Comparison of ENCODE assay signal across 8 cellular contexts in the genomic region with DNA sequence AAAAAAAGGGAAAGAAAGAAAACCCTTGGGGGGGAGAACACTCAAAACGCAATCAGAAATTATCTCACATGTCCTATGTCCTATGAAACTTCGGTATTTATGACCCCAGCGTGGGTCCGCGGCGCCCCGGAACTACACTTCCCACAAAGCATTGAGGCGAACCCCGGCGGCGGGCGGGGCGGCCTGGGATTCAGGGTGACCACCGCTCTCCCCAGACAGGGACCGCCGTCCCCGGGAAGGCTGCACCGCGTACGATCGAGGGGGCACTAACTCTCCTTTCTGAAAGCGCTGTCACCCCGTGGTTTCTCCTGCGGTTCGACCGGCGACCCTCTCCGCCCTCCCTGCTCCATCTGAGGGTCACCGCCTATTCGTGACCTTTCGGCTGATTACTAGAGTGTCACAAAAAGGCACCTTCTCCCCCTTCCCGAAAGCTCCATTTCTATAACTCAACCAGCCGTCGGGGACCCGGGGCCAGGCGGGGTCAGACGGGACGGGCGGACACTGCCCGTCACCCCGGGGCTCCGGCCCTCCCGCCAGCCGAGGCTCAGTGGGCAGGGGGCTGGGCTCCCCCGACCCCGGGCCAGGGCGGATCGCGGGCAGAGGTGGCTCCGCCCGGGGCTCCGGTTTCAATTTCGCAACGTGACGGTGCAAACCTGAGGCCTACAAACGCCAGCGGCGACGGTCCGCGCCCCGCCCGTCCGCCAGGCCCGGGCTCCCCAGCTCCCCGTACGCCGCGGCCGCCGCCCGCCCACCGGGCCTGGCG. TPM values are rescaled to one million over a fixed set of nuclear protein-coding genes. Genes with fewer than 3 reads are reported as not detected.
A peak's percentile ranks its signal among the peaks of the same experiment; 100 is the strongest.
DNase-seq lines count a peak whose midpoint lies in the region; ATAC-seq, FAIRE-seq and TF ChIP-seq lines count a peak whose summit lies in the region.

No MANE protein-coding gene starts in this region.

- H3K9ac ChIP-seq in H1 (replicated peaks in 1 of 4; ENCODE audit: extremely low read depth in 1 of 4, low read depth in 3 of 4, low read length in 3 of 4): peak overlapping the region; percentile 57 to 99 (median 64); a peak in 6 of 7 replicates

- H3K79me2 ChIP-seq in H1 (ENCODE audit: control insufficient read depth in 1 of 2, insufficient read depth in 2 of 2, low read length in 2 of 2): peaks cover 15 to 55% of the 10 kb centered on the region in 2 experiments

- peak overlapping the region; percentile 22 for H4K91ac ChIP-seq in H1 (replicated peaks; ENCODE audit: insufficient read length, low read length)

- peak overlapping the region; percentile 90; the same call in 1 of the 2 replicates for H4K8ac ChIP-seq in H1 (ENCODE audit: extremely low read depth, insufficient read depth, low read length)

- H2BK5ac ChIP-seq in H1 (ENCODE audit: low read depth, low read length): peak overlapping the region; percentile 72; the same call in 1 of the 2 replicates

- H2BK12ac ChIP-seq in H1 (ENCODE audit: low read depth, low read length): 0 out of 2 replicates have a peak overlapping the region, but pooled peaks have one; percentile 86

- peak overlapping the region; percentile 42 for H3K56ac ChIP-seq in H1 (replicated peaks; ENCODE audit: insufficient read length, low read depth, low read length)

- H2AK5ac ChIP-seq in H1 (ENCODE audit: low read depth, low read length): no peak overlapping the region

- no peak overlapping the region for H3K4ac ChIP-seq in H1 (replicated peaks; ENCODE audit: insufficient read length, low read depth, low read length)

- H3K18ac ChIP-seq in H1 (ENCODE audit: extremely low read depth, low read length): peak overlapping the region; percentile 44

- POLR2A ChIA-PET in H1 (lab: Charles Lee; ENCODE audit: partially characterized antibody): interaction anchor here (0.6 to 5.0 kb wide), 24 partner anchors 8 to 134 kb away, joined by 3 to 64 read pairs (median 3); partner anchors contain the start of genes PTGR1 and ZNF483

- TF ChIP-seq EP300 in H1 (IDR thresholded peaks at IDR 0.05; ENCODE audit: borderline replicate concordance in 1 of 2, low read depth in 2 of 2, low read length in 2 of 2): no peak

- peaks cover 0 to 4% (median 4%) of the 10 kb centered on the region in 4 experiments; a peak in 4 of 7 replicates for H3K4me1 ChIP-seq in H1 (replicated peaks in 1 of 4; ENCODE audit: control insufficient read depth in 3 of 4, insufficient read depth in 4 of 4, low read length in 3 of 4)

- H3K4me3 ChIP-seq in H1 (ENCODE audit: extremely low read depth in 1 of 4, insufficient read depth in 2 of 4, low read depth in 3 of 4, low read length in 4 of 4): peak overlapping the region; percentile 67 to 91 (median 80)

- peaks cover 21% of the 10 kb centered on the region for H3K36me3 Mint-ChIP-seq in activated CD8-positive, alpha-beta memory T cell treated with anti-CD3 and anti-CD28 coated beads, Interleukin-2, amount 10 ng/mL, durations not matched to agents 7 days and 5 days

- H3K9me3 Mint-ChIP-seq in activated CD8-positive, alpha-beta memory T cell treated with anti-CD3 and anti-CD28 coated beads, Interleukin-2, amount 10 ng/mL, durations not matched to agents 7 days and 5 days (ENCODE audit: low read depth): no peaks in the 10 kb centered on the region

- H2AFZ ChIP-seq in H1 (ENCODE audit: low read length): no peak overlapping the region; the same call in 1 of the 2 replicates

- peak overlapping the region; percentile 63 to 83 for H3K4me2 ChIP-seq in H1 (ENCODE audit: insufficient read depth in 1 of 2, low read depth in 2 of 2, low read length in 2 of 2)

- no peaks in the 10 kb centered on the region for H3K27me3 Mint-ChIP-seq in activated CD8-positive, alpha-beta memory T cell treated with anti-CD3 and anti-CD28 coated beads, Interleukin-2, amount 10 ng/mL, durations not matched to agents 7 days and 5 days

- no peak for TF ChIP-seq RAD21 in H1 (IDR thresholded peaks at IDR 0.05 in 1 of 2, conservative IDR thresholded peaks at IDR 0.05 in 1 of 2; ENCODE audit: low read depth in 2 of 2, low read length in 2 of 2)

- H4K5ac ChIP-seq in H1 (ENCODE audit: insufficient read length, low read depth, low read length): peak overlapping the region; percentile 48

- H3K23ac ChIP-seq in H1 (ENCODE audit: insufficient read length): no peak overlapping the region

- FAIRE-seq in H1 (lab: Jason Lieb, UNC): no peak

- H3K4me1 Mint-ChIP-seq in activated CD8-positive, alpha-beta memory T cell treated with anti-CD3 and anti-CD28 coated beads, Interleukin-2, amount 10 ng/mL, durations not matched to agents 7 days and 5 days: peaks cover 32% of the 10 kb centered on the region

- no peak overlapping the region for H2BK15ac ChIP-seq in H1 (ENCODE audit: low read length)

- H2BK20ac ChIP-seq in H1 (ENCODE audit: low read length): no peak overlapping the region

- DNase-seq in AML-193 (lab: John Stamatoyannopoulos, UW): peak; percentile 26 to 43
- DNase-seq in NCI-H774 (lab: John Stamatoyannopoulos, UW): peak; percentile 48
- peak; percentile 79 for DNase-seq in activated CD8-positive, alpha-beta memory T cell treated with anti-CD3 and anti-CD28 coated beads, Interleukin-2, amount 10 ng/mL, durations not matched to agents 7 days and 5 days
- DNase-seq in H1 (ENCODE audit: low read depth in 1 of 2, low spot score in 2 of 2): peak in 1 of 2 experiments; percentile 86
- DNase-seq in mesenteric fat pad (ENCODE audit: low spot score): peak; percentile 95
- DNase-seq in stimulated activated CD8-positive, alpha-beta memory T cell treated with anti-CD3 and anti-CD28 coated beads, Interleukin-15, amount 100 ng/mL, for 24 hours (ENCODE audit: low read depth): peak; percentile 30

- H3K23me2 ChIP-seq in H1 (ENCODE audit: low read depth, low read length): peaks cover 2% of the 10 kb centered on the region; the same call in 1 of the 2 replicates

- no peaks in the 10 kb centered on the region for H3K27me3 ChIP-seq in H1 (replicated peaks in 1 of 4; ENCODE audit: control insufficient read depth in 3 of 4, extremely low read depth in 1 of 4, insufficient read depth in 3 of 4, low read length in 3 of 4)

- H3K9me3 ChIP-seq in H1 (ENCODE audit: insufficient read depth in 2 of 2, low read depth in 1 of 2, low read length in 1 of 2): no peaks in the 10 kb centered on the region

- H3K79me1 ChIP-seq in H1 (ENCODE audit: low read depth, low read length): no peaks in the 10 kb centered on the region

- TF ChIP-seq POLR2A in H1 (IDR thresholded peaks at IDR 0.05; ENCODE audit: control extremely low read depth in 1 of 2, low read depth in 2 of 2, low read length in 2 of 2): peak; percentile 61 to 79

- H3K36me3 ChIP-seq in H1 (ENCODE audit: control insufficient read depth in 2 of 4, insufficient read depth in 4 of 4, low read length in 3 of 4): no peaks in the 10 kb centered on the region

- WGBS in H1 (ENCODE audit: extremely low coverage in 1 of 2, insufficient coverage in 1 of 2, insufficient read length in 1 of 2, insufficient replicate concordance in 2 of 2, low coverage in 1 of 2, low lambda C conversion rate in 2 of 2, missing lambda C conversion rate in 1 of 2), 2 experiments: 2% methylated on average over 46 of the region's 74 CpGs; no CpG with 5 or more reads in 1 of the 2 experiments

- CTCF ChIA-PET in activated CD8-positive, alpha-beta memory T cell treated with anti-CD3 and anti-CD28 coated beads, Interleukin-2, amount 10 ng/mL, durations not matched to agents 7 days and 5 days (lab: Charles Lee): interaction anchor here (1.4 kb wide), 1 partner anchor 41 kb away, joined by 4 read pairs; the partner anchor contains the start of gene ZNF483
- CTCF ChIA-PET in H1 (lab: Charles Lee; ENCODE audit: partially characterized antibody): no interaction called here

- no peak overlapping the region for H2BK120ac ChIP-seq in H1 (replicated peaks; ENCODE audit: low read depth, low read length)

- H3K4me3 Mint-ChIP-seq in activated CD8-positive, alpha-beta memory T cell treated with anti-CD3 and anti-CD28 coated beads, Interleukin-2, amount 10 ng/mL, durations not matched to agents 7 days and 5 days: peak overlapping the region; percentile 80

- peaks cover 0 to 2% of the 10 kb centered on the region in 2 experiments for H4K20me1 ChIP-seq in H1 (replicated peaks in 1 of 2; ENCODE audit: control insufficient read depth in 1 of 2, insufficient read depth in 2 of 2, low read length in 2 of 2)

- no peak overlapping the region for H3K14ac ChIP-seq in H1 (ENCODE audit: insufficient read length)

- H3K27ac Mint-ChIP-seq in activated CD8-positive, alpha-beta memory T cell treated with anti-CD3 and anti-CD28 coated beads, Interleukin-2, amount 10 ng/mL, durations not matched to agents 7 days and 5 days: peak overlapping the region; percentile 87

- H3K27ac ChIP-seq in H1 (ENCODE audit: low read depth, low read length): peak overlapping the region; percentile 55; the same call in 1 of the 2 replicates

- ATAC-seq in GM19025 (IDR thresholded peaks at IDR 0.05; ENCODE audit: low read depth, unreplicated experiment): peak; percentile 54
- ATAC-seq in HG03196 (IDR thresholded peaks at IDR 0.05; ENCODE audit: unreplicated experiment): peak; percentile 62
- ATAC-seq in activated CD8-positive, alpha-beta memory T cell treated with anti-CD3 and anti-CD28 coated beads, Interleukin-2, amount 10 ng/mL, durations not matched to agents 7 days and 5 days: peak; percentile 58

- no peak for TF ChIP-seq CTCF in H1 (IDR thresholded peaks at IDR 0.05; ENCODE audit: control extremely low read depth in 1 of 3, insufficient read depth in 1 of 3, low read depth in 1 of 3, low read length in 3 of 3)

RNA-seq across cellular contexts. Expression of gene ECPAS, which starts 1.3 kb away (rescaled TPM):
- 10 to 100 TPM; 72.8 to 75.3 TPM for total RNA-seq in activated CD8-positive, alpha-beta memory T cell treated with anti-CD3 and anti-CD28 coated beads, Interleukin-2, amount 10 ng/mL, durations not matched to agents 7 days and 5 days
- total RNA-seq in H1 (2021; fragmentation: NEBNext Ultra II Directional; extraction: Animal tissue kit (Norgen Biotek cat#: 25700)): 123 and 131 TPM in 2 replicates
- polyA plus RNA-seq in H1 (2011; rRNA removed): 15.6 and 20.9 TPM in 2 replicates
- polyA plus RNA-seq in H1 (2011; cell fraction: cytosol; rRNA removed): 30.4 TPM
- 53.8 TPM for polyA plus RNA-seq in H1 (2011; cell fraction: nucleus; rRNA removed)
- 62.3 to 130 TPM (median 85.1 TPM) in 4 replicates for polyA plus RNA-seq in H1 (2012, experiment 1 of 2)
- polyA plus RNA-seq in H1 (2012, experiment 2 of 2): 2.6 TPM
- 70.8 TPM for polyA plus RNA-seq in H1 (2013, experiment 1 of 2)
- polyA plus RNA-seq in H1 (2013, experiment 2 of 2): 66.6 TPM
- 148 and 187 TPM in 2 replicates for polyA minus RNA-seq in H1 (2011; rRNA and poly(A)+ RNA removed)
- polyA minus RNA-seq in H1 (2011; cell fraction: cytosol; rRNA and poly(A)+ RNA removed): 82.2 TPM
- polyA minus RNA-seq in H1 (2011; cell fraction: nucleus; rRNA and poly(A)+ RNA removed): 106 TPM
- total RNA-seq in mesenteric fat pad: 120 TPM

RNA-seq across cellular contexts. Expression of gene ZNF483, which starts 42.1 kb away (rescaled TPM):
- 1 to 10 TPM; 2.8 to 5.2 TPM for total RNA-seq in activated CD8-positive, alpha-beta memory T cell treated with anti-CD3 and anti-CD28 coated beads, Interleukin-2, amount 10 ng/mL, durations not matched to agents 7 days and 5 days
- total RNA-seq in H1 (2021; fragmentation: NEBNext Ultra II Directional; extraction: Animal tissue kit (Norgen Biotek cat#: 25700)): 82.0 and 83.8 TPM in 2 replicates
- 3.2 and 4.8 TPM in 2 replicates for polyA plus RNA-seq in H1 (2011; rRNA removed)
- 7.0 TPM for polyA plus RNA-seq in H1 (2011; cell fraction: cytosol; rRNA removed)
- 7.8 TPM for polyA plus RNA-seq in H1 (2011; cell fraction: nucleus; rRNA removed)
- 6.5 to 13.6 TPM (median 7.9 TPM) in 4 replicates for polyA plus RNA-seq in H1 (2012, experiment 1 of 2)
- 0.64 TPM for polyA plus RNA-seq in H1 (2012, experiment 2 of 2)
- 18.0 TPM for polyA plus RNA-seq in H1 (2013, experiment 1 of 2)
- 16.1 TPM for polyA plus RNA-seq in H1 (2013, experiment 2 of 2)
- 154 and 238 TPM in 2 replicates for polyA minus RNA-seq in H1 (2011; rRNA and poly(A)+ RNA removed)
- 60.5 TPM for polyA minus RNA-seq in H1 (2011; cell fraction: cytosol; rRNA and poly(A)+ RNA removed)
- 112 TPM for polyA minus RNA-seq in H1 (2011; cell fraction: nucleus; rRNA and poly(A)+ RNA removed)
- total RNA-seq in mesenteric fat pad: 2.2 TPM

Comparison
In these comparisons a context has a peak if more than half of its experiments do, and no peak if none do; other contexts are left out.
1. RNA of gene ZNF483, which starts 42.1 kb away (total RNA-seq): 82.0 to 83.8 TPM in H1; 2.8 to 5.2 TPM in activated CD8-positive, alpha-beta memory T cell treated with anti-CD3 and anti-CD28 coated beads, Interleukin-2, amount 10 ng/mL, durations not matched to agents 7 days and 5 days and 2.2 TPM in mesenteric fat pad (single experiment); every median in the first group is over 10 times any median in the second.
2. Peak in every context shown above with its lines, with median percentiles within 50 percentile points of each other: ATAC-seq.